In genomic region chr19:51210385-51210784, GRCh38 we compare ENCODE assay signal across 34 cellular contexts. TPM values are rescaled to one million over a fixed set of nuclear protein-coding genes. Genes with fewer than 3 reads are reported as not detected.
"Had no signal": no experiment of that assay in that cellular context is flagged by ENCODE, and none has a peak within 500 bp of the region (broad histone marks: within the 10 kb centered on the region; RNA-seq: fewer than 3 reads in every experiment).

No MANE protein-coding gene starts in this region.

- H3K4me1 ChIP-seq: colonic mucosa, esophagus muscularis mucosa, lower lobe of right lung, psoas muscle, sigmoid colon, thyroid gland, vagina had no signal

- H3K27me3 ChIP-seq: colonic mucosa, esophagus muscularis mucosa, sigmoid colon, thyroid gland, vagina had no signal

- H3K4me3 ChIP-seq: colonic mucosa, psoas muscle, sigmoid colon, thyroid gland, vagina had no signal

- H3K36me3 ChIP-seq: colonic mucosa, esophagus muscularis mucosa, heart right ventricle, lower lobe of right lung, sigmoid colon, stomach, thyroid gland, vagina had no signal

- H3K27ac ChIP-seq: colonic mucosa, esophagus muscularis mucosa, lower lobe of right lung, psoas muscle, sigmoid colon, stomach, thyroid gland, vagina had no signal

- H3K9me3 ChIP-seq: colonic mucosa, lower lobe of right lung, psoas muscle, sigmoid colon, stomach, thyroid gland, vagina had no signal

- DNase-seq: colonic mucosa; dermis blood vessel endothelial cell; effector memory CD4-positive, alpha-beta T cell; foreskin melanocyte; glutamatergic neuron; left ventricle myocardium superior; naive thymus-derived CD8-positive, alpha-beta T cell; psoas muscle; sigmoid colon; stimulated activated CD4-positive, alpha-beta T cell treated with anti-CD3 and anti-CD28 coated beads, Interleukin-2, amount 100 ng/mL, for 24 hours; stimulated activated CD4-positive, alpha-beta T cell treated with anti-CD3 and anti-CD28 coated beads, Interleukin-4, amount 100 ng/mL, for 24 hours; stimulated activated naive CD4-positive, alpha-beta T cell treated with Interleukin-2 at 50 U/mL for 16 hours; stomach; thyroid gland had no signal

- ATAC-seq: naive thymus-derived CD8-positive, alpha-beta T cell; psoas muscle; stimulated activated effector memory CD8-positive, alpha-beta T cell treated with anti-CD3 and anti-CD28 coated beads, Interleukin-12 subunit alpha, Interleukin-12 subunit beta, amount 100 ng/mL, for 72 hours had no signal

RNA-seq across cellular contexts. Expression of gene CD33, which starts 14.5 kb away (rescaled TPM):
- total RNA-seq: dermis blood vessel endothelial cell, endothelial cell of umbilical vein, epithelial cell of proximal tubule, fibroblast of lung, myocyte, osteocyte, renal cortical epithelial cell, temporal lobe had no signal
- polyA plus RNA-seq: endothelial cell of umbilical vein, fibroblast of lung, neural cell had no signal

RNA-seq across cellular contexts. Expression of gene SIGLECL1, which starts 40.5 kb away (rescaled TPM):
- total RNA-seq: colonic mucosa; dermis blood vessel endothelial cell; endothelial cell of umbilical vein; epithelial cell of proximal tubule; esophagus muscularis mucosa; fibroblast of lung; heart right ventricle; left ventricle myocardium superior; lower lobe of right lung; mesenteric fat pad; myocyte; naive thymus-derived CD8-positive, alpha-beta T cell; osteocyte; psoas muscle; renal cortical epithelial cell; right cardiac atrium; sigmoid colon; skeletal muscle tissue; stomach; subcutaneous adipose tissue; temporal lobe; thyroid gland; ureter; vagina had no signal
- polyA plus RNA-seq: endothelial cell of umbilical vein; fibroblast of lung; heart right ventricle; immature natural killer cell; keratinocyte; naive thymus-derived CD8-positive, alpha-beta T cell; neural cell; psoas muscle; right cardiac atrium; sigmoid colon; stomach had no signal
